8 cellular contexts compared by ENCODE assay signal in the genomic region with DNA sequence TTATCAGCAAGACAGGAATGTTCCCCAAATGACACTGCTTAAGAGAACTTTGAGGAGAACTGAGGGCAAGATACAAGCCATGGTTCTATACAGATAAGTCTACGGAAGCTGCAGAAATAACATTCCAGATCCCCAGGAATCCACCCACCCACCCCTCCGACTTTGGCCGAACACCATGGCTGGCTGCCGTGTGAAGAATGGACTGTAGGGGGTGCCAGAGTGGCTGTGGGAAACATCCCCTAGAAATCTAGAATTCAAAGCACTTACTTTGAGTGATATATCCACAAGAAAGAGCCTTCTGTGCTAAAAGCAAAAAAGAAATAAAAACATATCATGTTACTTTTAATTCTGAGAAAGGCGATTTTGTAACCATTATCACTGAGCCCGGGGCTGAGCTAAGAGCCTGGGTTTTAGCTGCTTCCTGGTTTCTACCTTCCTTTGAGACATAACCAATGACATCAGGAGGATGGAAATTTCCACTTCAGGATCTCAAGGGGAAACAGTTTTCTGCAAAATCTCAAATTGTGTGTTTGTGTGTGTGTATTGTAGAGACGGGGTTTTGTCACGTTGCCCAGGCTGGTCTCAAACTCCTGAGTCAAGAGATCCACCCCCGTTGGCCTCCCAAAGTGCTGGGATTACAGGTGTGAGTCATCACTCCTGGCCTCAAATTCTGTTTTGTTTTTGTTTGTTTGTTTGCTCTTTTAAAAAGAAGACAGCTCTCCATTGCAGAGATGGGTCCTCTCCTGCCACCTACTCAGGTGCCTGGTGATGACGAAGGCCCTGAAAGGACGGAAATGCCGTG. TPM values are rescaled to one million over a fixed set of nuclear protein-coding genes. Genes with fewer than 3 reads are reported as not detected.
DNase-seq lines count a peak whose midpoint lies in the region; ATAC-seq, FAIRE-seq and TF ChIP-seq lines count a peak whose summit lies in the region.
"Had no signal": no experiment of that assay in that cellular context is flagged by ENCODE, and none has a peak within 500 bp of the region (broad histone marks: within the 10 kb centered on the region; RNA-seq: fewer than 3 reads in every experiment).

No MANE protein-coding gene starts in this region.

- no peak overlapping the region for H3K9ac ChIP-seq in GM12878 (ENCODE audit: control insufficient read depth, insufficient read depth, low read length)
- H3K9ac ChIP-seq in HepG2 (ENCODE audit: insufficient read depth, low read depth, low read length) = no peak overlapping the region

- in situ Hi-C loops in GM12878 (cut with MboI) (no loop called here), HepG2 (cut with HindIII; ENCODE audit: extremely low pct_ligation_motif_present, low pct_unique_long_range_greater_than_20kb) (no loop called here)

- no peak for TF ChIP-seq POLR2A in GM12878 (IDR thresholded peaks at IDR 0.05; ENCODE audit: low read depth, low read length)
- TF ChIP-seq POLR2A in HepG2 (IDR thresholded peaks at IDR 0.05; ENCODE audit: insufficient read depth in 1 of 2, low read depth in 2 of 2, low read length in 2 of 2) = no peak

- H3K9me3 ChIP-seq in MG63 (no peaks in the 10 kb centered on the region), GM12878 (replicated peaks; ENCODE audit: control insufficient read depth, insufficient read depth, low read length) (no peaks in the 10 kb centered on the region), HepG2 (ENCODE audit: low read length) (no peaks in the 10 kb centered on the region)

- TF ChIP-seq EP300 in GM12878 (IDR thresholded peaks at IDR 0.05; ENCODE audit: borderline replicate concordance in 1 of 2, control insufficient read depth in 1 of 2, low read depth in 2 of 2, low read length in 2 of 2) (no peak), HepG2 (IDR thresholded peaks at IDR 0.05; ENCODE audit: low read depth in 2 of 2, low read length in 2 of 2) (no peak), HepG2 (CRISPR knock-in tag; IDR thresholded peaks at IDR 0.05; ENCODE audit: borderline replicate concordance) (no peak)

- no peaks in the 10 kb centered on the region for H3K9me3 Mint-ChIP-seq in T-helper 2 cell treated with Interferon-gamma antibody and Interleukin-4, amounts not matched to agents 5 μg/mL and 100 μg/mL, for 36 hours

- ATAC-seq in GM12878 (peak; percentile 73), HepG2 (peak; percentile 68)

- H3K4me1 ChIP-seq in GM12878 (ENCODE audit: control insufficient read depth, insufficient read depth, low read length) (no peaks in the 10 kb centered on the region), HepG2 (ENCODE audit: insufficient read depth, low read length) (no peaks in the 10 kb centered on the region)

- H3K4me1 Mint-ChIP-seq in T-helper 2 cell treated with Interferon-gamma antibody and Interleukin-4, amounts not matched to agents 5 μg/mL and 100 μg/mL, for 36 hours (ENCODE audit: low read depth) = peaks cover 5% of the 10 kb centered on the region

- no TSS peak for BruUV-seq in GM12878 (replicated peaks; lab: Mats Ljungman, UMichigan)
- BruUV-seq in HepG2 (replicated peaks; lab: Mats Ljungman, UMichigan) = no TSS peak

- SMC1A ChIA-PET in GM12878 (lab: Charles Lee; ENCODE audit: uncharacterized antibody, unreplicated experiment) = interaction anchor here (1.4 to 1.6 kb wide), 2 partner anchors 12 to 16 kb away, joined by 3 to 5 read pairs; no protein-coding TSS in a partner anchor

- no peaks in the 10 kb centered on the region for H3K36me3 ChIP-seq in MG63
- no peaks in the 10 kb centered on the region for H3K36me3 ChIP-seq in GM12878 (ENCODE audit: control insufficient read depth in 2 of 2, insufficient read depth in 2 of 2, low read length in 1 of 2)
- no peaks in the 10 kb centered on the region for H3K36me3 ChIP-seq in HepG2 (replicated peaks in 1 of 2; ENCODE audit: control insufficient read depth in 1 of 2, insufficient read depth in 2 of 2, low read length in 2 of 2)

- intact Hi-C loops in GM12878 (cut with micrococcal nuclease; ENCODE audit: unreplicated experiment) (no loop called here), HepG2 (cut with micrococcal nuclease; ENCODE audit: unreplicated experiment) (no loop called here)

- H3K27me3 ChIP-seq in MG63 (no peaks in the 10 kb centered on the region), GM12878 (replicated peaks in 1 of 2; ENCODE audit: control insufficient read depth in 2 of 2, insufficient read depth in 2 of 2, low read length in 1 of 2) (peaks cover 0 to 2% of the 10 kb centered on the region in 2 experiments; a peak in 1 of 4 replicates), HepG2 (ENCODE audit: control insufficient read depth in 1 of 2, insufficient read depth in 2 of 2, low read length in 2 of 2) (peaks cover 2 to 30% of the 10 kb centered on the region in 2 experiments)

- H4K20me1 ChIP-seq in GM12878 (ENCODE audit: control insufficient read depth, insufficient read depth) = no peaks in the 10 kb centered on the region
- no peaks in the 10 kb centered on the region for H4K20me1 ChIP-seq in HepG2 (ENCODE audit: insufficient read depth, low read length)

- H2AFZ ChIP-seq in GM12878 (ENCODE audit: control insufficient read depth, low read depth, low read length) (no peak overlapping the region), HepG2 (ENCODE audit: low read length) (no peak overlapping the region)

- H3K36me3 Mint-ChIP-seq in T-helper 2 cell treated with Interferon-gamma antibody and Interleukin-4, amounts not matched to agents 5 μg/mL and 100 μg/mL, for 36 hours (ENCODE audit: low read depth) = no peaks in the 10 kb centered on the region

- FAIRE-seq in GM12878 (lab: Jason Lieb, UNC) = no peak
- no peak for FAIRE-seq in HepG2 (lab: Jason Lieb, UNC)

- WGBS in GM12878 (ENCODE audit: insufficient coverage, insufficient replicate concordance, low lambda C conversion rate, missing lambda C conversion rate) = 47% methylated on average over 12 of the region's 12 CpGs
- 24% methylated on average over 12 of the region's 12 CpGs for WGBS in HepG2 (ENCODE audit: low lambda C conversion rate)

- no peak overlapping the region for H3K4me2 ChIP-seq in GM12878 (ENCODE audit: control insufficient read depth, insufficient read depth)
- H3K4me2 ChIP-seq in HepG2 (ENCODE audit: low read depth, low read length) = no peak overlapping the region

- TF ChIP-seq RAD21 in GM12878 (IDR thresholded peaks at IDR 0.05; ENCODE audit: insufficient read depth, low read depth, low read length) = peak; percentile 48
- TF ChIP-seq RAD21 in HepG2 (CRISPR knock-in tag; IDR thresholded peaks at IDR 0.05) = no peak

- no peak overlapping the region for H3K27ac ChIP-seq in GM12878 (ENCODE audit: control insufficient read depth, insufficient read depth)
- no peak overlapping the region for H3K27ac ChIP-seq in HepG2 (ENCODE audit: extremely low read length, insufficient read depth, low read length)

- H3K79me2 ChIP-seq in GM12878 (ENCODE audit: control insufficient read depth, insufficient read depth, low read length) = no peaks in the 10 kb centered on the region
- no peaks in the 10 kb centered on the region for H3K79me2 ChIP-seq in HepG2 (ENCODE audit: insufficient read depth, low read length)

- no peak overlapping the region for H3K27ac Mint-ChIP-seq in T-helper 2 cell treated with Interferon-gamma antibody and Interleukin-4, amounts not matched to agents 5 μg/mL and 100 μg/mL, for 36 hours

- peak; percentile 39 to 73 (median 51) for TF ChIP-seq CTCF in GM12878 (IDR thresholded peaks at IDR 0.05 in 2 of 3, conservative IDR thresholded peaks at IDR 0.05 in 1 of 3; ENCODE audit: control insufficient read depth in 2 of 3, extremely low read depth in 1 of 3, insufficient read depth in 1 of 3, low read depth in 3 of 3, low read length in 3 of 3)
- peak; percentile 54 for TF ChIP-seq CTCF in HepG2 (CRISPR knock-in tag; IDR thresholded peaks at IDR 0.05)

- no peak overlapping the region for H3K4me3 ChIP-seq in MG63
- H3K4me3 ChIP-seq in GM12878 = no peak overlapping the region
- H3K4me3 ChIP-seq in HepG2 (replicated peaks in 1 of 3; ENCODE audit: insufficient read depth in 1 of 3, low read depth in 2 of 3, low read length in 3 of 3) = no peak overlapping the region

- H3K27me3 Mint-ChIP-seq in T-helper 2 cell treated with Interferon-gamma antibody and Interleukin-4, amounts not matched to agents 5 μg/mL and 100 μg/mL, for 36 hours (ENCODE audit: low read depth) = peaks cover 24% of the 10 kb centered on the region

- POLR2A ChIA-PET in GM12878 (lab: Charles Lee) = no interaction called here
- POLR2A ChIA-PET in HepG2 (lab: Yijun Ruan, JAX) = no interaction called here

- peak; percentile 39 for DNase-seq in GM03348 (ENCODE audit: low spot score)
- DNase-seq in MG63 = peak; percentile 71
- no peak for DNase-seq in GM12878 (ENCODE audit: low read depth, low spot score)
- peak; percentile 4 for DNase-seq in HepG2 (ENCODE audit: low spot score)
- DNase-seq in AG08395 (ENCODE audit: low spot score) = no peak
- no peak for DNase-seq in T-helper 2 cell treated with Interferon-gamma antibody and Interleukin-4, amounts not matched to agents 5 μg/mL and 100 μg/mL, for 36 hours (ENCODE audit: low spot score)
- DNase-seq in SHP77 treated with DMSO at 0.1 percent for 48 hours (lab: John Stamatoyannopoulos, UW) = no peak

- H3K4me3 Mint-ChIP-seq in T-helper 2 cell treated with Interferon-gamma antibody and Interleukin-4, amounts not matched to agents 5 μg/mL and 100 μg/mL, for 36 hours = no peak overlapping the region

- RAD21 ChIA-PET in GM12878 (lab: Charles Lee; ENCODE audit: unreplicated experiment) = no interaction called here

- CTCF ChIA-PET in GM12878 (lab: Yijun Ruan, JAX) (interaction anchor here (0.6 to 1.5 kb wide), 4 partner anchors 10 to 249 kb away, joined by 3 read pairs; no protein-coding TSS in a partner anchor), HepG2 (lab: Yijun Ruan, JAX; ENCODE audit: low intra/inter-chr PET ratio, low total read pairs) (no interaction called here)

RNA-seq across cellular contexts. Expression of a gene that starts 36.4 kb away (rescaled TPM):
- total RNA-seq in MG63 (2014; rRNA removed; shearing (Covaris generic); ENCODE audit: low replicate concordance) = 4.6 and 6.2 TPM in 2 replicates
- not detected in 2 replicates for total RNA-seq in GM12878 (2013; cell fraction: nucleolus; rRNA removed)
- total RNA-seq in GM12878 (2014; rRNA removed) = 0.23 and 0.44 TPM in 2 replicates
- total RNA-seq in GM12878 (2014; rRNA removed; fragmentation: Illumina TruSeq; extraction: Trizol) = 0.13 and 0.32 TPM in 2 replicates
- total RNA-seq in GM12878 (2021) = 0.13 TPM in 2 replicates
- not detected for polyA plus RNA-seq in GM12878 (2011; ENCODE audit: low read depth)
- polyA plus RNA-seq in GM12878 (2011; rRNA removed) = not detected in 2 replicates
- not detected in 2 replicates for polyA plus RNA-seq in GM12878 (2011; cell fraction: cytosol; rRNA removed)
- polyA plus RNA-seq in GM12878 (2011; cell fraction: nucleus; rRNA removed) = not detected in 2 replicates
- polyA plus RNA-seq in GM12878 (2012) = 0.04 TPM in 1 of 2 replicates, not detected in the other
- 0.17 and 0.31 TPM in 2 replicates for polyA plus RNA-seq in GM12878 (2014; fragmentation: Illumina TruSeq; extraction: Trizol)
- polyA plus RNA-seq in GM12878 (2014; fragmentation: Nextera tagmentation; extraction: Ambion mirVana) = under 1 TPM; 0.09 to 0.21 TPM
- polyA plus RNA-seq in GM12878 (2014; rRNA removed) = 0.14 and 0.65 TPM in 2 replicates
- polyA plus RNA-seq in GM12878 (2016; fragmentation: Nextera tagmentation; extraction: Ambion mirVana) = under 1 TPM in 1 of 2 experiments, not detected in 1; 0.14 TPM
- polyA minus RNA-seq in GM12878 (2011; rRNA and poly(A)+ RNA removed) = not detected in 2 replicates
- not detected in 2 replicates for polyA minus RNA-seq in GM12878 (2011; cell fraction: cytosol; rRNA and poly(A)+ RNA removed)
- polyA minus RNA-seq in GM12878 (2011; cell fraction: nucleus; rRNA and poly(A)+ RNA removed) = not detected in 2 replicates
- not detected in 2 replicates for total RNA-seq in HepG2 (2016; rRNA removed; fragmentation: Illumina TruSeq; extraction: Trizol)
- not detected in 2 replicates for total RNA-seq in HepG2 (2016; cell fraction: cytosol; rRNA removed; fragmentation: Illumina TruSeq; extraction: Trizol; ENCODE audit: low read depth)
- total RNA-seq in HepG2 (2016; cell fraction: insoluble cytoplasmic fraction; rRNA removed; fragmentation: Illumina TruSeq; extraction: Trizol) = not detected in 2 replicates
- total RNA-seq in HepG2 (2016; cell fraction: membrane; rRNA removed; fragmentation: Illumina TruSeq; extraction: Trizol) = not detected in 2 replicates
- not detected in 2 replicates for total RNA-seq in HepG2 (2016; cell fraction: nucleus; rRNA removed; fragmentation: Illumina TruSeq; extraction: Trizol)
- not detected in 2 replicates for polyA plus RNA-seq in HepG2 (2011; rRNA removed)
- polyA plus RNA-seq in HepG2 (2011; cell fraction: cytosol; rRNA removed) = not detected in 2 replicates
- polyA plus RNA-seq in HepG2 (2011; cell fraction: nucleus; rRNA removed) = not detected in 2 replicates
- not detected in 2 replicates for polyA plus RNA-seq in HepG2 (2012)
- not detected in 2 replicates for polyA plus RNA-seq in HepG2 (2016; cell fraction: cytosol; fragmentation: Illumina TruSeq; extraction: Trizol; ENCODE audit: low read depth)
- not detected in 2 replicates for polyA plus RNA-seq in HepG2 (2016; cell fraction: insoluble cytoplasmic fraction; fragmentation: Illumina TruSeq; extraction: Trizol; ENCODE audit: low read depth)
- not detected in 2 replicates for polyA plus RNA-seq in HepG2 (2016; cell fraction: membrane; fragmentation: Illumina TruSeq; extraction: Trizol; ENCODE audit: low read depth)
- not detected in 2 replicates for polyA plus RNA-seq in HepG2 (2016; cell fraction: nucleus; fragmentation: Illumina TruSeq; extraction: Trizol; ENCODE audit: insufficient read depth, low read depth)
- polyA minus RNA-seq in HepG2 (2011; rRNA and poly(A)+ RNA removed; ENCODE audit: low replicate concordance) = not detected in 2 replicates
- not detected in 2 replicates for polyA minus RNA-seq in HepG2 (2011; cell fraction: cytosol; rRNA and poly(A)+ RNA removed)
- not detected in 2 replicates for polyA minus RNA-seq in HepG2 (2011; cell fraction: nucleus; rRNA and poly(A)+ RNA removed)
- total RNA-seq: T-helper 1 cell treated with Interleukin-12 subunit alpha and Interleukin-12 subunit beta and Interleukin-4 antibody, amounts not matched to agents 30 ng/mL and 1 ng/mL, for 36 hours had no signal

Comparison
In these comparisons a context has a peak if more than half of its experiments do, and no peak if none do; other contexts are left out.
1. DNase-seq: peak in GM03348 (single experiment), MG63 (single experiment) and HepG2 (single experiment); none in GM12878 (single experiment), AG08395 (single experiment), T-helper 2 cell treated with Interferon-gamma antibody and Interleukin-4, amounts not matched to agents 5 μg/mL and 100 μg/mL, for 36 hours (single experiment) and SHP77 treated with DMSO at 0.1 percent for 48 hours (single experiment).